ENCODE assay signal across 8 cellular contexts in genomic region chr3:185943363-185944106, GRCh38. TPM values are rescaled to one million over a fixed set of nuclear protein-coding genes. Genes with fewer than 3 reads are reported as not detected.
DNase-seq lines count a peak whose midpoint lies in the region; ATAC-seq and TF ChIP-seq lines count a peak whose summit lies in the region.

No MANE protein-coding gene starts in this region.

- no peak overlapping the region for H3K4me3 ChIP-seq in right lobe of liver

- H3K36me3 ChIP-seq in right lobe of liver, result no peaks in the 10 kb centered on the region

- H3K27ac ChIP-seq in right lobe of liver, result peak overlapping the region in 2 of 3 donors; percentile 11 to 15

- no peaks in the 10 kb centered on the region for H3K9me3 ChIP-seq in right lobe of liver

- intact Hi-C loops in right lobe of liver (cut with DNase I), result no loop called here

- ATAC-seq in GM19324 (IDR thresholded peaks at IDR 0.05; ENCODE audit: low FRiP score, unreplicated experiment), result peak; percentile 91
- peak; percentile 87 for ATAC-seq in HG03432 (IDR thresholded peaks at IDR 0.05; ENCODE audit: unreplicated experiment)
- peak; percentile 98 to 100 (median 100) for ATAC-seq in right lobe of liver

- TF ChIP-seq CTCF in right lobe of liver (IDR thresholded peaks at IDR 0.05), result peak; percentile 94 to 99 (median 98)

- no peak for TF ChIP-seq POLR2A in right lobe of liver (IDR thresholded peaks at IDR 0.05)

- DNase-seq in C1 segment of cervical spinal cord (lab: John Stamatoyannopoulos, UW) (peak in 13 of 14 donors; percentile 6 to 78 (median 64)), NCI-H510A (lab: John Stamatoyannopoulos, UW) (peak; percentile 74), dedifferentiated amniotic fluid mesenchymal stem cell (ENCODE audit: extremely low spot score) (peak; percentile 66), right lobe of liver (peak; percentile 84 to 90 (median 90))
- DNase-seq in activated CD4-positive, alpha-beta T cell treated with anti-CD3 and anti-CD28 coated beads, Interleukin-2, amount 50 U/mL, for 1 hour, result peak; percentile 84
- peak; percentile 60 to 70 (median 69) for DNase-seq in stimulated activated CD4-positive, alpha-beta T cell treated with anti-CD3 and anti-CD28 coated beads, TNF-alpha, amount 100 ng/mL, for 4 hours (ENCODE audit: low read depth in 3 of 3)

- no peaks in the 10 kb centered on the region for H3K27me3 ChIP-seq in right lobe of liver

- peaks cover 0 to 8% (median 4%) of the 10 kb centered on the region in 4 donors for H3K4me1 ChIP-seq in right lobe of liver

- WGBS in right lobe of liver (ENCODE audit: insufficient coverage, low coverage, low lambda C conversion rate, missing lambda C conversion rate), result 5% methylated on average over 1 of the region's 6 CpGs

RNA-seq across cellular contexts. Expression of gene TRA2B, which starts 5.7 kb away (rescaled TPM):
- total RNA-seq in right lobe of liver, result 10 to 100 TPM; 31.0 to 68.5 (median 49.6) TPM
